ENCODE assay signal across 7 cellular contexts in the genomic region with DNA sequence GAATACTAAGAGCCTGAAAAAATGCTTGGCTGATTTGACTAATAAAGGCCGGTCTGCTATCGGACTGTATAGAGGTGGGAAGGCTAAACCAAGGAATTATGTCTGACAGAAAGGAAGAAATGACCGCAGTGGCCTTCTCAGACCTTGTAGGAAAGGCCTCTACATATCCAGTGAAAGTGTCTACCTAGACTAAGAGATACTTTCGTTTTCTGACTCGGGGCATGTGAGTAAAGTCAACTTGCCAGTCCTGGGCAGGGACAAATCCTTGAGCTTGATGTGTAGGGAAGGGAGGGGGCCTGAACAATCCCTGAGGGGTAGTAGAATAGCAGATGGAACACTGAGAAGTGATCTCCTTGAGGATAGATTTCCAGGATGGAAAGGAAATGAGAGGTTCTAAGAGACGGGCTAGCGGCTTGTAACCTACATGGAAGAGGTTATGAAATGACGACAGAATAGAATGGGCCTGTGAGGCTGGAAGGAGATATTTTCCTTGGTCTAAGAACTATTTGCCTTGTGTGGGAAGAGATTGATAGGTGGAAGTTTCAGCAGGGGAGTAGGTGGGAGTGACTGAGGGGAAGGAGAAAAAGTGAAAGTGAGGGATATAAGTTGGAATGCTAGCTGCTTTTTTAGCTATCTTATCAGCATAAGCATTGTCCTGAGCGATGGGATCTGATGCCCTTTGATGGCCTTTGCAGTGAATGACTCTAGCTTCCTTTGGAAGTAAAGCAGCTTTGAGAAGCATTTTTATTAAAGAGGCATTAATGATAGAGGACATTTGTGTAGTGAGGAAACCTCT. TPM values are rescaled to one million over a fixed set of nuclear protein-coding genes. Genes with fewer than 3 reads are reported as not detected.
A peak's percentile ranks its signal among the peaks of the same experiment; 100 is the strongest.
DNase-seq lines count a peak whose midpoint lies in the region; ATAC-seq and TF ChIP-seq lines count a peak whose summit lies in the region.
"Not testable (repeated sequence)": the region's sequence is repeated elsewhere in the genome, so short reads cannot be mapped to it uniquely, and the experiment has no call there.

No MANE protein-coding gene starts in this region.

- ATAC-seq in CD8-positive, alpha-beta T cell; Panc1; naive thymus-derived CD4-positive, alpha-beta T cell; stimulated activated naive CD8-positive, alpha-beta T cell treated with anti-CD3 and anti-CD28 coated beads, Interleukin-15, Interleukin-2, amounts not matched to agents 100 U/mL and 50 U/mL, for 24 hours: not testable (repeated sequence)

- not testable (repeated sequence) for H3K27ac Mint-ChIP-seq in CD8-positive, alpha-beta T cell; naive thymus-derived CD4-positive, alpha-beta T cell

- not testable (repeated sequence) for BruUV-seq in Panc1 (replicated peaks; lab: Mats Ljungman, UMichigan)

- H3K4me1 ChIP-seq in CD8-positive, alpha-beta T cell (ENCODE audit: insufficient read depth, low read length) = peaks cover 59% of the 10 kb centered on the region
- not testable (repeated sequence) for H3K4me1 ChIP-seq in Panc1 (ENCODE audit: control insufficient read depth, insufficient read depth, low read length)
- peaks cover 14% of the 10 kb centered on the region for H3K4me1 ChIP-seq in hepatocyte (ENCODE audit: insufficient read depth)
- H3K4me1 ChIP-seq in naive thymus-derived CD4-positive, alpha-beta T cell (ENCODE audit: control insufficient read depth in 2 of 2, insufficient read depth in 2 of 2, low read length in 2 of 2) = peaks cover 52 to 56% of the 10 kb centered on the region in 2 donors

- 70% methylated on average over 9 of the region's 9 CpGs for WGBS in hepatocyte (ENCODE audit: low lambda C conversion rate, missing lambda C conversion rate)

- peak overlapping the region; percentile 90 for H3K27ac ChIP-seq in CD8-positive, alpha-beta T cell (ENCODE audit: low read depth, low read length)
- H3K27ac ChIP-seq in Panc1 (ENCODE audit: low read length) (peak overlapping the region; percentile 63), coronary artery (peak overlapping the region; percentile 20 to 28), hepatocyte (peak overlapping the region; percentile 15)
- peak overlapping the region; percentile 97 for H3K27ac ChIP-seq in naive thymus-derived CD4-positive, alpha-beta T cell (ENCODE audit: low read depth, low read length)

- H3K4me1 Mint-ChIP-seq in CD8-positive, alpha-beta T cell (ENCODE audit: low read depth) = peaks cover 33% of the 10 kb centered on the region
- H3K4me1 Mint-ChIP-seq in naive thymus-derived CD4-positive, alpha-beta T cell = peaks cover 11 to 39% (median 31%) of the 10 kb centered on the region in 7 donors

- not testable (repeated sequence) for H3K79me2 ChIP-seq in hepatocyte

- H3K4me2 ChIP-seq in hepatocyte = peak overlapping the region; percentile 52

- intact Hi-C loops in CD8-positive, alpha-beta T cell (cut with DNase I, micrococcal nuclease); Panc1 (cut with micrococcal nuclease; ENCODE audit: unreplicated experiment); naive thymus-derived CD4-positive, alpha-beta T cell (cut with micrococcal nuclease): not testable (repeated sequence)

- not testable (repeated sequence) for H3K27me3 ChIP-seq in CD8-positive, alpha-beta T cell (ENCODE audit: insufficient read depth, low read length); Panc1 (ENCODE audit: control insufficient read depth, insufficient read depth, low read length); hepatocyte; naive thymus-derived CD4-positive, alpha-beta T cell (ENCODE audit: control insufficient read depth in 2 of 2, insufficient read depth in 2 of 2, low read length in 2 of 2)

- POLR2A ChIA-PET in CD8-positive, alpha-beta T cell (lab: Charles Lee) = interaction anchor here (1.0 to 1.7 kb wide), 2 partner anchors 35 to 38 kb away, joined by 4 to 6 read pairs; no protein-coding TSS in a partner anchor
- POLR2A ChIA-PET in Panc1 (lab: Charles Lee) = not testable (repeated sequence)
- POLR2A ChIA-PET in naive thymus-derived CD4-positive, alpha-beta T cell (lab: Charles Lee) = interaction anchor here (0.6 to 10.9 kb wide), 7 partner anchors 20 to 91 kb away, joined by 3 to 304 read pairs (median 3); no protein-coding TSS in a partner anchor

- in situ Hi-C loops in Panc1 (cut with HindIII; ENCODE audit: low pct_unique_long_range_greater_than_20kb, low sequenced_read_pairs) = not testable (repeated sequence)

- H3K4me3 ChIP-seq in CD8-positive, alpha-beta T cell (ENCODE audit: low read depth, low read length) = peak overlapping the region; percentile 34
- peak overlapping the region in 1 of 2 experiments; percentile 7; a peak in 2 of 4 replicates for H3K4me3 ChIP-seq in Panc1 (ENCODE audit: low read depth in 2 of 2, low read length in 2 of 2)
- not testable (repeated sequence) for H3K4me3 ChIP-seq in coronary artery, hepatocyte
- H3K4me3 ChIP-seq in naive thymus-derived CD4-positive, alpha-beta T cell (ENCODE audit: low read length) = peak overlapping the region; percentile 35

- H4K20me1 ChIP-seq in hepatocyte (ENCODE audit: insufficient read depth, poor library complexity, severe bottlenecking) = not testable (repeated sequence)

- not testable (repeated sequence) for H3K9me2 ChIP-seq in hepatocyte (replicated peaks; ENCODE audit: insufficient read depth)

- H3K4me3 Mint-ChIP-seq in CD8-positive, alpha-beta T cell; naive thymus-derived CD4-positive, alpha-beta T cell: not testable (repeated sequence)

- not testable (repeated sequence) for H2AFZ ChIP-seq in hepatocyte

- not testable (repeated sequence) for H3K36me3 ChIP-seq in CD8-positive, alpha-beta T cell (ENCODE audit: insufficient read depth, low read length); Panc1 (ENCODE audit: control insufficient read depth, insufficient read depth, low read length); hepatocyte (replicated peaks; ENCODE audit: insufficient read depth, low read depth); naive thymus-derived CD4-positive, alpha-beta T cell (ENCODE audit: control insufficient read depth in 2 of 3, insufficient read depth in 3 of 3, low read length in 3 of 3)

- CTCF ChIA-PET in CD8-positive, alpha-beta T cell (lab: Charles Lee) = interaction anchor here (1.5 to 3.7 kb wide), 2 partner anchors 87 to 95 kb away, joined by 3 to 16 read pairs; no protein-coding TSS in a partner anchor
- CTCF ChIA-PET in Panc1 (lab: Charles Lee) = not testable (repeated sequence)
- CTCF ChIA-PET in naive thymus-derived CD4-positive, alpha-beta T cell (lab: Charles Lee) = interaction anchor here (0.7 to 2.8 kb wide), 6 partner anchors 29 to 91 kb away, joined by 4 to 14 read pairs (median 6); no protein-coding TSS in a partner anchor

- H3K9me3 Mint-ChIP-seq in CD8-positive, alpha-beta T cell; naive thymus-derived CD4-positive, alpha-beta T cell: not testable (repeated sequence)

- not testable (repeated sequence) for H3K27me3 Mint-ChIP-seq in CD8-positive, alpha-beta T cell (ENCODE audit: low read depth); naive thymus-derived CD4-positive, alpha-beta T cell

- H3K9me3 ChIP-seq in CD8-positive, alpha-beta T cell (ENCODE audit: low read length); Panc1 (ENCODE audit: control insufficient read depth, insufficient read depth, low read depth, low read length); hepatocyte (ENCODE audit: low read depth); naive thymus-derived CD4-positive, alpha-beta T cell (ENCODE audit: control insufficient read depth in 2 of 3, low read length in 3 of 3): not testable (repeated sequence)

- not testable (repeated sequence) for DNase-seq in CD8-positive, alpha-beta T cell; Panc1 (ENCODE audit: low read depth, low spot score); coronary artery (ENCODE audit: low spot score); hepatocyte (ENCODE audit: low spot score)
- peak; percentile 59 for DNase-seq in activated CD8-positive, alpha-beta memory T cell treated with anti-CD3 and anti-CD28 coated beads for 24 hours
- DNase-seq in naive thymus-derived CD4-positive, alpha-beta T cell = peak in 7 of 9 donors; percentile 30 to 53 (median 46)
- peak; percentile 3 for DNase-seq in stimulated activated naive CD8-positive, alpha-beta T cell treated with anti-CD3 and anti-CD28 coated beads, Interleukin-15, Interleukin-2, amounts not matched to agents 100 U/mL and 50 U/mL, for 24 hours

- not testable (repeated sequence) for TF ChIP-seq CTCF in CD8-positive, alpha-beta T cell (IDR thresholded peaks at IDR 0.05); Panc1 (IDR thresholded peaks at IDR 0.05); coronary artery (IDR thresholded peaks at IDR 0.05); hepatocyte (IDR thresholded peaks at IDR 0.05; ENCODE audit: poor library complexity)

- not testable (repeated sequence) for H3K36me3 Mint-ChIP-seq in CD8-positive, alpha-beta T cell; naive thymus-derived CD4-positive, alpha-beta T cell

RNA-seq across cellular contexts. Expression of a gene that starts 40.3 kb away (rescaled TPM):
- total RNA-seq in CD8-positive, alpha-beta T cell = 10 to 100 TPM; 34.7 to 35.0 TPM
- 56.4 TPM for total RNA-seq in Panc1 (2021; ENCODE audit: unreplicated experiment)
- polyA plus RNA-seq in Panc1 (2012; ENCODE audit: insufficient read length) = 28.6 TPM
- 125 and 133 TPM in 2 replicates for total RNA-seq in hepatocyte
- 82.7 TPM in 2 replicates for polyA plus RNA-seq in hepatocyte
- 10 to 100 TPM; 24.1 to 61.1 (median 38.1) TPM for total RNA-seq in naive thymus-derived CD4-positive, alpha-beta T cell
- 10 to 100 TPM; 30.9 to 48.5 TPM for polyA plus RNA-seq in naive thymus-derived CD4-positive, alpha-beta T cell

Comparison
In these comparisons a context has a peak if more than half of its experiments do, and no peak if none do; other contexts are left out.
1. H3K27ac ChIP-seq: peak in every context shown above with its lines; median percentile 97 in naive thymus-derived CD4-positive, alpha-beta T cell; 90 in CD8-positive, alpha-beta T cell; 63 in Panc1; 24 in coronary artery; 15 in hepatocyte.